In the genomic region with DNA sequence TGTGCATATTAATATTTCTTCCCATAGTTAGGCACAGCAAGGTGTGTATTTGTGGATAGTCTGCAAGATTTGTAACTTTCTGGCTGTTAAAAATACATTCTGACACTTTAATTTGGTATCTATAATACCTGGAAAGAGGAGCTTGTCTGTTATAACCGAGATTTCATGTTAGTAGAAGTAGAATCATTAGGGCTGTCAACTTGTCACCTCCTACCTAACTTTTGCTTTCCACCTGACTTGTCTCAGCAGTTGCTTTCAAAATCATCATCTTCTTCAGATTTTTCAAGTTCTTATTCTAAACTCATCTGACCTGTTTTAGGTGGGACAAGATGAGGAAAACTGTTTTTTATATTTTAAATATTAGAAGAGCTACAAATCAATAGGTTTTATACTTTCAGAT, we compare ENCODE assay signal across 19 cellular contexts. TPM values are rescaled to one million over a fixed set of nuclear protein-coding genes. Genes with fewer than 3 reads are reported as not detected.
DNase-seq lines count a peak whose midpoint lies in the region; ATAC-seq and TF ChIP-seq lines count a peak whose summit lies in the region.
"Had no signal": no experiment of that assay in that cellular context is flagged by ENCODE, and none has a peak within 500 bp of the region (broad histone marks: within the 10 kb centered on the region; RNA-seq: fewer than 3 reads in every experiment).

No MANE protein-coding gene starts in this region.

- no peak for DNase-seq in left ventricle myocardium inferior
- DNase-seq in left ventricle myocardium superior = no peak
- DNase-seq in putamen (ENCODE audit: low spot score) = peak; percentile 69
- no peak for DNase-seq in NCI-H748 (lab: John Stamatoyannopoulos, UW; ENCODE audit: unreplicated experiment)
- DNase-seq in SK-N-SH = no peak
- DNase-seq: AML-193; Caco-2; Calu3; CD4-positive, alpha-beta T cell; CD8-positive, alpha-beta T cell; DND-41; EL; GDM1 had no signal

- H4K20me1 ChIP-seq in neural cell (ENCODE audit: insufficient read depth) (no peaks in the 10 kb centered on the region), SK-N-SH (ENCODE audit: insufficient read depth) (no peaks in the 10 kb centered on the region)

- H3K9ac ChIP-seq in neural cell (ENCODE audit: low read length) = no peak overlapping the region
- no peak overlapping the region for H3K9ac ChIP-seq in SK-N-SH
- H3K9ac ChIP-seq: BLaER1 treated with 17β-estradiol and CSF1 and Interleukin-3, amounts not matched to agents 10 nM and 100 nM had no signal

- TF ChIP-seq EP300 in neural cell (conservative IDR thresholded peaks at IDR 0.05; ENCODE audit: poor library complexity, severe bottlenecking) (peak; percentile 84), SK-N-SH (IDR thresholded peaks at IDR 0.05; ENCODE audit: borderline replicate concordance in 1 of 2, low read depth in 1 of 2, low read length in 1 of 2) (no peak)

- H3K4me1 ChIP-seq in left ventricle myocardium inferior = peaks cover 66% of the 10 kb centered on the region
- peaks cover 3 to 4% of the 10 kb centered on the region in 2 experiments; a peak in 2 of 4 replicates for H3K4me1 ChIP-seq in SK-N-SH (ENCODE audit: control insufficient read depth in 1 of 2, insufficient read depth in 2 of 2, low read depth in 1 of 2, low read length in 1 of 2)
- H3K4me1 ChIP-seq: A549, Caco-2 had no signal

- TF ChIP-seq RAD21 in neural cell (conservative IDR thresholded peaks at IDR 0.05) (no peak), SK-N-SH (IDR thresholded peaks at IDR 0.05; ENCODE audit: low read length) (no peak)

- H3K9me3 ChIP-seq in left ventricle myocardium inferior (replicated peaks) (peaks cover 18% of the 10 kb centered on the region), neural cell (ENCODE audit: low read length) (no peaks in the 10 kb centered on the region), SK-N-SH (no peaks in the 10 kb centered on the region; the same call in 1 of the 2 replicates)
- H3K9me3 ChIP-seq: Caco-2 had no signal

- H3K36me3 ChIP-seq in left ventricle myocardium inferior (peaks cover 43% of the 10 kb centered on the region), neural cell (ENCODE audit: insufficient read depth, low read length) (peaks cover 7% of the 10 kb centered on the region), SK-N-SH (replicated peaks in 1 of 2; ENCODE audit: control insufficient read depth in 1 of 2, insufficient read depth in 2 of 2, low read length in 1 of 2) (peaks cover 59 to 70% of the 10 kb centered on the region in 2 experiments)

- no peak overlapping the region for H3K4me3 ChIP-seq in left ventricle myocardium inferior
- no peak overlapping the region for H3K4me3 ChIP-seq in neural cell (ENCODE audit: low read length)
- no peak overlapping the region for H3K4me3 ChIP-seq in SK-N-SH (ENCODE audit: low read depth in 2 of 2, low read length in 1 of 2)
- H3K4me3 ChIP-seq: A549; BLaER1 treated with 17β-estradiol and CSF1 and Interleukin-3, amounts not matched to agents 10 nM and 100 nM had no signal

- no peak for ATAC-seq in left ventricle myocardium superior
- ATAC-seq in HG02840 (IDR thresholded peaks at IDR 0.05; ENCODE audit: low FRiP score, unreplicated experiment) = no peak
- ATAC-seq: A549; CD8-positive, alpha-beta T cell had no signal

- H3K27ac ChIP-seq in left ventricle myocardium inferior (replicated peaks) (peak overlapping the region; percentile 34), neural cell (ENCODE audit: low read length) (no peak overlapping the region), SK-N-SH (ENCODE audit: low read depth in 2 of 2, low read length in 1 of 2) (no peak overlapping the region)
- H3K27ac ChIP-seq: 22Rv1; A549; BLaER1 treated with 17β-estradiol and CSF1 and Interleukin-3, amounts not matched to agents 10 nM and 100 nM; C4-2B had no signal

- H3K9me2 ChIP-seq in neural cell (ENCODE audit: insufficient read depth, low read length) (no peaks in the 10 kb centered on the region), SK-N-SH (no peaks in the 10 kb centered on the region)

- H3K4me2 ChIP-seq in neural cell (ENCODE audit: low read length) (peak overlapping the region; percentile 38), SK-N-SH (no peak overlapping the region)
- H3K4me2 ChIP-seq: A549; BLaER1 treated with 17β-estradiol and CSF1 and Interleukin-3, amounts not matched to agents 10 nM and 100 nM had no signal

- no peak for TF ChIP-seq CTCF in left ventricle myocardium inferior (IDR thresholded peaks at IDR 0.05; ENCODE audit: borderline replicate concordance)
- no peak for TF ChIP-seq CTCF in neural cell (IDR thresholded peaks at IDR 0.05; ENCODE audit: poor library complexity, severe bottlenecking)
- TF ChIP-seq CTCF in SK-N-SH (IDR thresholded peaks at IDR 0.05) = no peak

- no peaks in the 10 kb centered on the region for H3K27me3 ChIP-seq in left ventricle myocardium inferior (ENCODE audit: low read depth)
- H3K27me3 ChIP-seq in neural cell (ENCODE audit: insufficient read depth, low read depth, low read length) = no peaks in the 10 kb centered on the region
- no peaks in the 10 kb centered on the region for H3K27me3 ChIP-seq in SK-N-SH (ENCODE audit: insufficient read depth)
- H3K27me3 ChIP-seq: BLaER1 treated with 17β-estradiol and CSF1 and Interleukin-3, amounts not matched to agents 10 nM and 100 nM had no signal

- 92% methylated on average over 1 of the region's 1 CpG for WGBS in SK-N-SH (ENCODE audit: low lambda C conversion rate)

- no peak overlapping the region for H2AFZ ChIP-seq in neural cell (ENCODE audit: low read depth, low read length)
- H2AFZ ChIP-seq in SK-N-SH (ENCODE audit: low read depth) = no peak overlapping the region

- H3F3A ChIP-seq in neural cell (ENCODE audit: insufficient read depth, low read length, poor library complexity, severe bottlenecking) (no peaks in the 10 kb centered on the region), SK-N-SH (replicated peaks; ENCODE audit: insufficient read depth) (no peaks in the 10 kb centered on the region)

- H3K79me2 ChIP-seq in neural cell (replicated peaks; ENCODE audit: insufficient read depth, low read length) (peaks cover 4% of the 10 kb centered on the region), SK-N-SH (ENCODE audit: insufficient read depth) (peaks cover 36% of the 10 kb centered on the region)

- CTCF ChIA-PET in SK-N-SH (lab: Yijun Ruan, JAX) = interaction anchor here (1.2 to 3.6 kb wide), 3 partner anchors 11 to 202 kb away, joined by 3 to 36 read pairs (median 3); a partner anchor contains a TSS

- POLR2A ChIA-PET in SK-N-SH (lab: Yijun Ruan, JAX) = interaction anchor here (2.1 kb wide), 1 partner anchor 11 kb away, joined by 8 read pairs; a partner anchor contains a TSS

- intact Hi-C loops in left ventricle myocardium inferior (cut with micrococcal nuclease) (no loop called here), left ventricle myocardium superior (cut with micrococcal nuclease) (no loop called here)

TF ChIP-seq in neural cell, 6 proteins besides CTCF, POLR2A, EP300 and RAD21 (continues in another document):
- TF ChIP-seq POLR2AphosphoS5 (IDR thresholded peaks at IDR 0.05) = peak; percentile 44

TF ChIP-seq in SK-N-SH, 30 proteins besides CTCF, POLR2A, EP300 and RAD21 (continues in another document):
- no peak for TF ChIP-seq TEAD4 (IDR thresholded peaks at IDR 0.05; ENCODE audit: borderline replicate concordance, insufficient read depth)
- TF ChIP-seq MEF2A (IDR thresholded peaks at IDR 0.05; ENCODE audit: borderline replicate concordance, low read depth) = no peak
- no peak for TF ChIP-seq RCOR1 (IDR thresholded peaks at IDR 0.05; ENCODE audit: low read length)
- TF ChIP-seq, protein P1, sequence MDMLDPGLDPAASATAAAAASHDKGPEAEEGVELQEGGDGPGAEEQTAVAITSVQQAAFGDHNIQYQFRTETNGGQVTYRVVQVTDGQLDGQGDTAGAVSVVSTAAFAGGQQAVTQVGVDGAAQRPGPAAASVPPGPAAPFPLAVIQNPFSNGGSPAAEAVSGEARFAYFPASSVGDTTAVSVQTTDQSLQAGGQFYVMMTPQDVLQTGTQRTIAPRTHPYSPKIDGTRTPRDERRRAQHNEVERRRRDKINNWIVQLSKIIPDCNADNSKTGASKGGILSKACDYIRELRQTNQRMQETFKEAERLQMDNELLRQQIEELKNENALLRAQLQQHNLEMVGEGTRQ (IDR thresholded peaks at IDR 0.05; ENCODE audit: borderline replicate concordance, low read depth, low read length) = no peak
- TF ChIP-seq, protein P2, sequence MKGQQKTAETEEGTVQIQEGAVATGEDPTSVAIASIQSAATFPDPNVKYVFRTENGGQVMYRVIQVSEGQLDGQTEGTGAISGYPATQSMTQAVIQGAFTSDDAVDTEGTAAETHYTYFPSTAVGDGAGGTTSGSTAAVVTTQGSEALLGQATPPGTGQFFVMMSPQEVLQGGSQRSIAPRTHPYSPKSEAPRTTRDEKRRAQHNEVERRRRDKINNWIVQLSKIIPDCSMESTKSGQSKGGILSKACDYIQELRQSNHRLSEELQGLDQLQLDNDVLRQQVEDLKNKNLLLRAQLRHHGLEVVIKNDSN (IDR thresholded peaks at IDR 0.05; ENCODE audit: borderline replicate concordance, low read depth) = no peak
- TF ChIP-seq, protein P3, sequence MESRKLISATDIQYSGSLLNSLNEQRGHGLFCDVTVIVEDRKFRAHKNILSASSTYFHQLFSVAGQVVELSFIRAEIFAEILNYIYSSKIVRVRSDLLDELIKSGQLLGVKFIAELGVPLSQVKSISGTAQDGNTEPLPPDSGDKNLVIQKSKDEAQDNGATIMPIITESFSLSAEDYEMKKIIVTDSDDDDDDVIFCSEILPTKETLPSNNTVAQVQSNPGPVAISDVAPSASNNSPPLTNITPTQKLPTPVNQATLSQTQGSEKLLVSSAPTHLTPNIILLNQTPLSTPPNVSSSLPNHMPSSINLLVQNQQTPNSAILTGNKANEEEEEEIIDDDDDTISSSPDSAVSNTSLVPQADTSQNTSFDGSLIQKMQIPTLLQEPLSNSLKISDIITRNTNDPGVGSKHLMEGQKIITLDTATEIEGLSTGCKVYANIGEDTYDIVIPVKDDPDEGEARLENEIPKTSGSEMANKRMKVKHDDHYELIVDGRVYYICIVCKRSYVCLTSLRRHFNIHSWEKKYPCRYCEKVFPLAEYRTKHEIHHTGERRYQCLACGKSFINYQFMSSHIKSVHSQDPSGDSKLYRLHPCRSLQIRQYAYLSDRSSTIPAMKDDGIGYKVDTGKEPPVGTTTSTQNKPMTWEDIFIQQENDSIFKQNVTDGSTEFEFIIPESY (IDR thresholded peaks at IDR 0.05; ENCODE audit: borderline replicate concordance, low read depth) = no peak
- TF ChIP-seq YY1 (IDR thresholded peaks at IDR 0.05; ENCODE audit: low read depth) = no peak
- no peak for TF ChIP-seq EZH2phosphoT487 (IDR thresholded peaks at IDR 0.05; ENCODE audit: borderline replicate concordance, low read depth)
- no peak for TF ChIP-seq TAF1 (IDR thresholded peaks at IDR 0.05; ENCODE audit: borderline replicate concordance, low read depth, low read length)
- TF ChIP-seq MXI1 (IDR thresholded peaks at IDR 0.05; ENCODE audit: low read depth, low read length) = no peak
- no peak for TF ChIP-seq GATA2 (CRISPR knock-in tag; IDR thresholded peaks at IDR 0.05)

RNA-seq across cellular contexts. Expression of a gene that starts 11.0 kb away (rescaled TPM):
- total RNA-seq in left ventricle myocardium inferior = 19.4 TPM
- total RNA-seq in left ventricle myocardium superior = 15.9 TPM
- polyA plus RNA-seq in neural cell = 34.4 and 41.1 TPM in 2 replicates
- polyA minus RNA-seq in neural cell = 21.8 and 24.1 TPM in 2 replicates
- polyA plus RNA-seq in SK-N-SH (2012; rRNA removed) = 11.9 and 19.5 TPM in 2 replicates
- polyA plus RNA-seq in SK-N-SH (2012; cell fraction: cytosol; rRNA removed) = 16.1 and 20.0 TPM in 2 replicates
- polyA plus RNA-seq in SK-N-SH (2012; cell fraction: nucleus; rRNA removed) = 13.3 and 25.0 TPM in 2 replicates
